In genomic region chr2:240851078-240851861, GRCh38 we compare ENCODE assay signal across 8 cellular contexts. TPM values are rescaled to one million over a fixed set of nuclear protein-coding genes. Genes with fewer than 3 reads are reported as not detected.
DNase-seq lines count a peak whose midpoint lies in the region; ATAC-seq and TF ChIP-seq lines count a peak whose summit lies in the region.

No MANE protein-coding gene starts in this region.

- H3K27me3 ChIP-seq in WERI-Rb-1 (ENCODE audit: insufficient read depth, low read depth, severe bottlenecking), result no peaks in the 10 kb centered on the region

- H3K4me1 Mint-ChIP-seq in immature natural killer cell, result no peaks in the 10 kb centered on the region

- H3K27ac Mint-ChIP-seq in immature natural killer cell, result no peak overlapping the region

- H3K9me3 ChIP-seq in WERI-Rb-1 (ENCODE audit: severe bottlenecking), result peaks cover 11% of the 10 kb centered on the region

- peaks cover 0 to 6% (median 1%) of the 10 kb centered on the region in 6 donors for H3K9me3 Mint-ChIP-seq in immature natural killer cell

- ATAC-seq in GM19397 (IDR thresholded peaks at IDR 0.05; ENCODE audit: unreplicated experiment), result no peak

- DNase-seq in AG20443 (ENCODE audit: low spot score) (peak; percentile 93), H4 (ENCODE audit: low spot score) (peak; percentile 65), NCI-H2171 treated with DMSO at 0.1 percent for 48 hours (lab: John Stamatoyannopoulos, UW) (peak; percentile 53), WERI-Rb-1 (peak; percentile 92), T47D (ENCODE audit: low read depth in 1 of 2, low spot score in 1 of 2) (peak; percentile 82 to 83), immature natural killer cell (peak; percentile 53 to 67 (median 59))
- DNase-seq in stimulated activated CD4-positive, alpha-beta T cell treated with anti-CD3 and anti-CD28 coated beads, Interleukin-12 subunit alpha, Interleukin-12 subunit beta, amount 100 ng/mL, for 48 hours (ENCODE audit: low read depth in 2 of 3, low spot score in 1 of 3), result peak; percentile 64 to 83 (median 72)

- TF ChIP-seq CTCF in WERI-Rb-1 (IDR thresholded peaks at IDR 0.05; ENCODE audit: low read depth, low read length), result peak; percentile 97

- peaks cover 0 to 4% (median 0%) of the 10 kb centered on the region in 3 donors for H3K36me3 Mint-ChIP-seq in immature natural killer cell

- H3K36me3 ChIP-seq in WERI-Rb-1, result no peaks in the 10 kb centered on the region

- H3K4me3 Mint-ChIP-seq in immature natural killer cell, result no peak overlapping the region

- H3K27ac ChIP-seq in WERI-Rb-1, result peak overlapping the region; percentile 69

- in situ Hi-C loops in T47D (cut with HindIII; ENCODE audit: low pct_unique_long_range_greater_than_20kb, low sequenced_read_pairs), result no loop called here

- H3K4me3 ChIP-seq in WERI-Rb-1 (ENCODE audit: low read depth, low read length), result 0 out of 2 replicates have a peak overlapping the region, but pooled peaks have one; percentile 18

- peaks cover 0 to 3% (median 2%) of the 10 kb centered on the region in 3 donors for H3K27me3 Mint-ChIP-seq in immature natural killer cell (ENCODE audit: low read depth in 3 of 3)

RNA-seq across cellular contexts. Expression of gene AGXT, which starts 17.4 kb away (rescaled TPM):
- not detected in 2 replicates for total RNA-seq in H4 (2014; rRNA removed; shearing (Covaris generic))
- polyA plus RNA-seq in immature natural killer cell, result not detected

RNA-seq across cellular contexts. Expression of gene KIF1A, which starts 31.3 kb away (rescaled TPM):
- total RNA-seq in H4 (2014; rRNA removed; shearing (Covaris generic)), result 1.4 and 1.9 TPM in 2 replicates
- not detected for polyA plus RNA-seq in immature natural killer cell

RNA-seq across cellular contexts. Expression of gene MAB21L4, which starts 44.7 kb away (rescaled TPM):
- not detected in 2 replicates for total RNA-seq in H4 (2014; rRNA removed; shearing (Covaris generic))
- not detected for polyA plus RNA-seq in immature natural killer cell

RNA-seq across cellular contexts. Expression of gene CROCC2, which starts 54.9 kb away (rescaled TPM):
- not detected in 2 replicates for total RNA-seq in H4 (2014; rRNA removed; shearing (Covaris generic))
- polyA plus RNA-seq in immature natural killer cell, result not detected
